Comparison of ENCODE assay signal across 20 cellular contexts in the genomic region with DNA sequence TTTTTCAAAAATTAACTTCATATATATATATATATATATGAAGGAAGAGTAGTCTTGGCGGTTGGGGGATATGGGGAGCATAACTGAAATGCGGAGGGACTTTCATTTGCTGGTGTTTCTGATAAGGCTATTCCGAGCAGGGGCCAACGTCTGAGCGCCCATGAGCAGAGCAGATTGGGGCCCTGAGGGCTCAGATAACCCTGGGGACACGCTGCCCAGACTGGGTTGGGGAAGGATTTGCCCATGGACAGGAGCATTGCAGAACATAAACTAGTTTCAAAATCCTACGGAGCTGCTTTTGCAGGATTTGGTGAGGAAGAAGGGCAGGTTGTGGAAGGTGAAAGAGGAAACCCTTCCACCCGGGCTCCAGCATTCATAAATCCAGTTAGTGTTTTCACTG.
DNase-seq lines count a peak whose midpoint lies in the region; ATAC-seq, FAIRE-seq and TF ChIP-seq lines count a peak whose summit lies in the region.
"Had no signal": no experiment of that assay in that cellular context is flagged by ENCODE, and none has a peak within 500 bp of the region (broad histone marks: within the 10 kb centered on the region; RNA-seq: fewer than 3 reads in every experiment).

No MANE protein-coding gene starts in this region.

- H3K27ac ChIP-seq in RWPE2 (ENCODE audit: poor library complexity, severe bottlenecking) (peak overlapping the region; percentile 86), K562 (ENCODE audit: extremely low read depth, low read depth, low read length) (no peak overlapping the region; the same call in 2 of the 3 replicates), thyroid gland (no peak overlapping the region)
- H3K27ac ChIP-seq: A549, C4-2B, HL-60 had no signal

- H3K9me3 Mint-ChIP-seq in mesothelial cell of epicardium, result no peaks in the 10 kb centered on the region
- H3K9me3 Mint-ChIP-seq: H9 had no signal

- CTCF ChIA-PET in K562 (lab: Yijun Ruan, JAX; ENCODE audit: low intra/inter-chr PET ratio), result no interaction called here

- no peaks in the 10 kb centered on the region for H3K9me1 ChIP-seq in K562 (ENCODE audit: control insufficient read depth, insufficient read depth, low read length)

- FAIRE-seq in K562 (lab: Jason Lieb, UNC), result no peak
- FAIRE-seq: A549, D721Med, G401.6, GM12891 had no signal

- TF ChIP-seq POLR2A in K562 (conservative IDR thresholded peaks at IDR 0.05) (no peak), thyroid gland (IDR thresholded peaks at IDR 0.05) (no peak)

- H3K4me3 ChIP-seq in RWPE2 (ENCODE audit: severe bottlenecking), result no peak overlapping the region
- no peak overlapping the region for H3K4me3 ChIP-seq in K562
- H3K4me3 ChIP-seq in thyroid gland (replicated peaks in 1 of 3), result no peak overlapping the region
- H3K4me3 ChIP-seq: A549 had no signal

- ATAC-seq in RWPE2 (ENCODE audit: low read depth) (no peak), K562 (peak; percentile 67), GM21381 (IDR thresholded peaks at IDR 0.05; ENCODE audit: unreplicated experiment) (no peak)
- ATAC-seq: A549 had no signal

- H3K9ac ChIP-seq in K562 (ENCODE audit: insufficient read depth in 1 of 2, low read depth in 2 of 2, low read length in 2 of 2), result no peak overlapping the region

- H3K4me2 ChIP-seq in K562 (ENCODE audit: insufficient read depth, low read length), result no peak overlapping the region
- H3K4me2 ChIP-seq: A549 had no signal

- no peak for TF ChIP-seq CTCF in RWPE2 (IDR thresholded peaks at IDR 0.05; ENCODE audit: poor library complexity, severe bottlenecking)
- TF ChIP-seq CTCF in K562 (IDR thresholded peaks at IDR 0.05 in 2 of 3, conservative IDR thresholded peaks at IDR 0.05 in 1 of 3; ENCODE audit: insufficient read depth in 2 of 3, low read depth in 1 of 3, low read length in 3 of 3), result no peak
- no peak for TF ChIP-seq CTCF in mesothelial cell of epicardium (IDR thresholded peaks at IDR 0.05; ENCODE audit: unreplicated experiment)
- no peak for TF ChIP-seq CTCF in thyroid gland (IDR thresholded peaks at IDR 0.05)

- WGBS in K562 (ENCODE audit: insufficient coverage, low coverage, missing lambda C conversion rate), result 0% methylated on average over 8 of the region's 8 CpGs
- 87 to 92% methylated on average over 8 of the region's 8 CpGs for WGBS in thyroid gland, 2 donors

- peak overlapping the region; percentile 64 for H3K27ac Mint-ChIP-seq in mesothelial cell of epicardium
- H3K27ac Mint-ChIP-seq: CD4-positive, alpha-beta memory T cell; H9 had no signal

- no TSS peak for BruUV-seq in K562 (replicated peaks; lab: Mats Ljungman, UMichigan)

- H3K27me3 ChIP-seq in RWPE2 (ENCODE audit: insufficient read depth, poor library complexity, severe bottlenecking), result no peaks in the 10 kb centered on the region
- H3K27me3 ChIP-seq in K562 (ENCODE audit: control insufficient read depth in 2 of 2, insufficient read depth in 2 of 2, low read length in 2 of 2), result no peaks in the 10 kb centered on the region
- no peaks in the 10 kb centered on the region for H3K27me3 ChIP-seq in thyroid gland
- H3K27me3 ChIP-seq: BE2C had no signal

- H3K9me3 ChIP-seq in RWPE2 (ENCODE audit: severe bottlenecking) (no peaks in the 10 kb centered on the region), K562 (replicated peaks; ENCODE audit: control insufficient read depth, insufficient read depth, low read depth, low read length) (no peaks in the 10 kb centered on the region), thyroid gland (no peaks in the 10 kb centered on the region)
- H3K9me3 ChIP-seq: BE2C had no signal

- in situ Hi-C loops in K562 (cut with MboI), result no loop called here

- H2AFZ ChIP-seq in K562 (ENCODE audit: low read depth, low read length), result 0 out of 2 replicates have a peak overlapping the region, but pooled peaks have one; percentile 4

- no peaks in the 10 kb centered on the region for H3K36me3 Mint-ChIP-seq in mesothelial cell of epicardium
- H3K36me3 Mint-ChIP-seq: CD4-positive, alpha-beta memory T cell had no signal

- no peak overlapping the region for H3K4me3 Mint-ChIP-seq in mesothelial cell of epicardium
- H3K4me3 Mint-ChIP-seq: CD4-positive, alpha-beta memory T cell; H9 had no signal

- peak; percentile 22; the same call in 1 of the 2 replicates for TF ChIP-seq EP300 in K562 (IDR thresholded peaks at IDR 0.05; ENCODE audit: low read length)

- H4K20me1 ChIP-seq in K562 (replicated peaks; ENCODE audit: control insufficient read depth, insufficient read depth, low read length), result no peaks in the 10 kb centered on the region

- H3K4me1 ChIP-seq in RWPE2 (ENCODE audit: insufficient read depth, poor library complexity, severe bottlenecking), result peaks cover 28% of the 10 kb centered on the region
- H3K4me1 ChIP-seq in K562 (replicated peaks in 1 of 2; ENCODE audit: control insufficient read depth in 2 of 2, insufficient read depth in 2 of 2, low read length in 2 of 2), result peaks cover 0 to 4% of the 10 kb centered on the region in 2 experiments; a peak in 2 of 5 replicates
- H3K4me1 ChIP-seq in thyroid gland, result no peaks in the 10 kb centered on the region
- H3K4me1 ChIP-seq: A549, BE2C had no signal

- H3K36me3 ChIP-seq in RWPE2 (ENCODE audit: low read depth) (no peaks in the 10 kb centered on the region), K562 (ENCODE audit: control insufficient read depth, insufficient read depth, low read length) (no peaks in the 10 kb centered on the region), thyroid gland (no peaks in the 10 kb centered on the region)
- H3K36me3 ChIP-seq: BE2C had no signal

- H3K27me3 Mint-ChIP-seq in mesothelial cell of epicardium (ENCODE audit: low read depth), result no peaks in the 10 kb centered on the region
- H3K27me3 Mint-ChIP-seq: CD4-positive, alpha-beta memory T cell had no signal

- H3K79me2 ChIP-seq in K562 (ENCODE audit: control insufficient read depth, insufficient read depth, low read length), result no peaks in the 10 kb centered on the region

- DNase-seq in RWPE2 (ENCODE audit: low spot score) (no peak), K562 (ENCODE audit: extremely low read depth in 1 of 4, low spot score in 3 of 4) (peak in 2 of 4 experiments; percentile 31 to 59), mesothelial cell of epicardium (ENCODE audit: low spot score in 2 of 2, unreplicated experiment in 2 of 2) (no peak), thyroid gland (no peak), SK-N-DZ (ENCODE audit: low spot score) (no peak)
- DNase-seq: BE2C; CD4-positive, alpha-beta memory T cell; COR-L47; DMS153; DMS79 treated with DMSO at 0.1 percent for 48 hours; EL; GOT3; H9 had no signal

- intact Hi-C loops in K562 (cut with micrococcal nuclease) (no loop called here), thyroid gland (cut with DNase I) (no loop called here)

- POLR2A ChIA-PET in K562 (lab: Yijun Ruan, JAX), result interaction anchor here (0.9 kb wide), 1 partner anchor 26 kb away, joined by 3 read pairs; no protein-coding TSS in a partner anchor

- TF ChIP-seq RAD21 in K562 (CRISPR knock-in tag; conservative IDR thresholded peaks at IDR 0.05 in 1 of 2, IDR thresholded peaks at IDR 0.05 in 1 of 2), result no peak

- peaks cover 23% of the 10 kb centered on the region for H3K4me1 Mint-ChIP-seq in mesothelial cell of epicardium
- H3K4me1 Mint-ChIP-seq: CD4-positive, alpha-beta memory T cell; H9 had no signal

TF ChIP-seq in K562, 482 proteins besides CTCF, POLR2A, EP300 and RAD21:
- TF ChIP-seq CBFA2T2 (conservative IDR thresholded peaks at IDR 0.05) (peak; percentile 68), NCOR1 (IDR thresholded peaks at IDR 0.05) (peak; percentile 69), ARID1B (IDR thresholded peaks at IDR 0.05) (peak; percentile 63), TEAD4 (IDR thresholded peaks at IDR 0.05; ENCODE audit: low read length) (peak; percentile 45; the same call in 1 of the 2 replicates), TEAD4 (CRISPR knock-in tag; IDR thresholded peaks at IDR 0.05; ENCODE audit: borderline replicate concordance) (no peak), SMARCC2 (IDR thresholded peaks at IDR 0.05; ENCODE audit: low read depth) (no peak), STAT5A (IDR thresholded peaks at IDR 0.05; ENCODE audit: borderline replicate concordance, low read length) (peak; percentile 31; the same call in 1 of the 2 replicates), TAL1 (IDR thresholded peaks at IDR 0.05) (peak; percentile 61; the same call in 1 of the 2 replicates), CBFA2T3 (IDR thresholded peaks at IDR 0.05) (peak; percentile 81)
- TF ChIP-seq, protein P1, sequence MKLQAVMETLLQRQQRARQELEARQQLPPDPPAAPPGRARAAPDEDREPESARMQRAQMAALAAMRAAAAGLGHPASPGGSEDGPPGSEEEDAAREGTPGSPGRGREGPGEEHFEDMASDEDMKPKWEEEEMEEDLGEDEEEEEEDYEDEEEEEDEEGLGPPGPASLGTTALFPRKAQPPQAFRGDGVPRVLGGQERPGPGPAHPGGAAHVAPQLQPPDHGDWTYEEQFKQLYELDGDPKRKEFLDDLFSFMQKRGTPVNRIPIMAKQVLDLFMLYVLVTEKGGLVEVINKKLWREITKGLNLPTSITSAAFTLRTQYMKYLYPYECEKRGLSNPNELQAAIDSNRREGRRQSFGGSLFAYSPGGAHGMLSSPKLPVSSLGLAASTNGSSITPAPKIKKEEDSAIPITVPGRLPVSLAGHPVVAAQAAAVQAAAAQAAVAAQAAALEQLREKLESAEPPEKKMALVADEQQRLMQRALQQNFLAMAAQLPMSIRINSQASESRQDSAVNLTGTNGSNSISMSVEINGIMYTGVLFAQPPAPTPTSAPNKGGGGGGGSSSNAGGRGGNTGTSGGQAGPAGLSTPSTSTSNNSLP (IDR thresholded peaks at IDR 0.05; ENCODE audit: borderline replicate concordance, low read depth, low read length), result no peak
